ENCODE assay signal across 1 cellular context in genomic region chr22:30196141-30196866, GRCh38.
TF ChIP-seq lines count a peak whose summit lies in the region.

No MANE protein-coding gene starts in this region.

TF ChIP-seq in A549, 52 proteins besides CTCF, POLR2A, EP300 and RAD21 (continued from another document):
- TF ChIP-seq SREBF2 (IDR thresholded peaks at IDR 0.05) (no peak), KDM1A (IDR thresholded peaks at IDR 0.05; ENCODE audit: low read depth) (no peak), CHD4 (IDR thresholded peaks at IDR 0.05; ENCODE audit: borderline replicate concordance) (no peak), FOSB (CRISPR knock-in tag; IDR thresholded peaks at IDR 0.05) (no peak), ZSCAN20 (CRISPR knock-in tag; IDR thresholded peaks at IDR 0.05) (no peak), HDAC2 (IDR thresholded peaks at IDR 0.05) (no peak), HEYL (CRISPR knock-in tag; IDR thresholded peaks at IDR 0.05) (no peak), ZNF302 (CRISPR knock-in tag; IDR thresholded peaks at IDR 0.05) (no peak), SMC3 (IDR thresholded peaks at IDR 0.05) (peak; percentile 12; the same call in 2 of the 3 replicates), HES2 (IDR thresholded peaks at IDR 0.05) (peak; percentile 68), RCOR1 (IDR thresholded peaks at IDR 0.05; ENCODE audit: low read depth, low read length) (no peak), CBX2 (IDR thresholded peaks at IDR 0.05; ENCODE audit: borderline replicate concordance, low read depth) (no peak), MYC (IDR thresholded peaks at IDR 0.05; ENCODE audit: borderline replicate concordance, low read length) (peak; percentile 3; the same call in 1 of the 2 replicates), JUN (IDR thresholded peaks at IDR 0.05) (peak; percentile 95 to 98; a peak in 4 of 5 replicates), HOXB13 (CRISPR knock-in tag; IDR thresholded peaks at IDR 0.05; ENCODE audit: low read depth) (peak; percentile 25; the same call in 1 of the 2 replicates), GATA3 (IDR thresholded peaks at IDR 0.05; ENCODE audit: borderline replicate concordance) (peak; percentile 95), EHF (CRISPR knock-in tag; IDR thresholded peaks at IDR 0.05) (no peak; the same call in 1 of the 2 replicates), ZFP36 (IDR thresholded peaks at IDR 0.05; ENCODE audit: borderline replicate concordance, partially characterized antibody) (no peak), PHF8 (IDR thresholded peaks at IDR 0.05; ENCODE audit: borderline replicate concordance, low read depth) (no peak), BHLHE40 (IDR thresholded peaks at IDR 0.05; ENCODE audit: low read depth, low read length) (no peak), ESRRA (IDR thresholded peaks at IDR 0.05; ENCODE audit: borderline replicate concordance, low read length) (no peak), KDM5A (IDR thresholded peaks at IDR 0.05) (no peak), ZC3H11A (IDR thresholded peaks at IDR 0.05) (no peak), EHMT2 (IDR thresholded peaks at IDR 0.05; ENCODE audit: low read depth) (no peak), MAFK (IDR thresholded peaks at IDR 0.05; ENCODE audit: partially characterized antibody) (peak; percentile 96), NR3C1 (IDR thresholded peaks at IDR 0.05) (no peak), NFE2L2 (conservative IDR thresholded peaks at IDR 0.05; ENCODE audit: low read length) (peak; percentile 90), TP53 (CRISPR knock-in tag; IDR thresholded peaks at IDR 0.05) (no peak), RNF2 (IDR thresholded peaks at IDR 0.05; ENCODE audit: borderline replicate concordance, low read depth) (no peak), HOXA7 (CRISPR knock-in tag; IDR thresholded peaks at IDR 0.05) (0 out of 2 replicates have a peak, but pooled peaks have one; percentile 56), JUNB (IDR thresholded peaks at IDR 0.05) (no peak; the same call in none of the 2 replicates), HMGXB4 (CRISPR knock-in tag; IDR thresholded peaks at IDR 0.05; ENCODE audit: borderline replicate concordance) (no peak), NPAS2 (CRISPR knock-in tag; IDR thresholded peaks at IDR 0.05; ENCODE audit: borderline replicate concordance) (no peak), HOXB5 (CRISPR knock-in tag; IDR thresholded peaks at IDR 0.05) (peak; percentile 60; the same call in 1 of the 2 replicates), CBX8 (IDR thresholded peaks at IDR 0.05) (no peak), RFX5 (IDR thresholded peaks at IDR 0.05) (no peak), RARB (CRISPR knock-in tag; IDR thresholded peaks at IDR 0.05) (peak; percentile 86), MAZ (IDR thresholded peaks at IDR 0.05; ENCODE audit: borderline replicate concordance, low read depth, low read length) (no peak), CHD2 (IDR thresholded peaks at IDR 0.05; ENCODE audit: low read length, partially characterized antibody) (peak; percentile 72), FOXS1 (CRISPR knock-in tag; IDR thresholded peaks at IDR 0.05) (peak; percentile 91; the same call in 1 of the 2 replicates), FOSL2 (IDR thresholded peaks at IDR 0.05) (peak; percentile 61), FOSL2 (CRISPR knock-in tag; IDR thresholded peaks at IDR 0.05) (peak; percentile 88)
- TF ChIP-seq, protein P1, sequence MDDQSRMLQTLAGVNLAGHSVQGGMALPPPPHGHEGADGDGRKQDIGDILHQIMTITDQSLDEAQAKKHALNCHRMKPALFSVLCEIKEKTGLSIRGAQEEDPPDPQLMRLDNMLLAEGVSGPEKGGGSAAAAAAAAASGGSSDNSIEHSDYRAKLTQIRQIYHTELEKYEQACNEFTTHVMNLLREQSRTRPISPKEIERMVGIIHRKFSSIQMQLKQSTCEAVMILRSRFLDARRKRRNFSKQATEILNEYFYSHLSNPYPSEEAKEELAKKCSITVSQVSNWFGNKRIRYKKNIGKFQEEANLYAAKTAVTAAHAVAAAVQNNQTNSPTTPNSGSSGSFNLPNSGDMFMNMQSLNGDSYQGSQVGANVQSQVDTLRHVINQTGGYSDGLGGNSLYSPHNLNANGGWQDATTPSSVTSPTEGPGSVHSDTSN (IDR thresholded peaks at IDR 0.05) = peak; percentile 78; the same call in 1 of the 2 replicates
- TF ChIP-seq, protein P2, sequence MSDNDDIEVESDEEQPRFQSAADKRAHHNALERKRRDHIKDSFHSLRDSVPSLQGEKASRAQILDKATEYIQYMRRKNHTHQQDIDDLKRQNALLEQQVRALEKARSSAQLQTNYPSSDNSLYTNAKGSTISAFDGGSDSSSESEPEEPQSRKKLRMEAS (IDR thresholded peaks at IDR 0.05) = peak; percentile 80
- TF ChIP-seq, protein P3, sequence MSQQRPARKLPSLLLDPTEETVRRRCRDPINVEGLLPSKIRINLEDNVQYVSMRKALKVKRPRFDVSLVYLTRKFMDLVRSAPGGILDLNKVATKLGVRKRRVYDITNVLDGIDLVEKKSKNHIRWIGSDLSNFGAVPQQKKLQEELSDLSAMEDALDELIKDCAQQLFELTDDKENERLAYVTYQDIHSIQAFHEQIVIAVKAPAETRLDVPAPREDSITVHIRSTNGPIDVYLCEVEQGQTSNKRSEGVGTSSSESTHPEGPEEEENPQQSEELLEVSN (IDR thresholded peaks at IDR 0.05; ENCODE audit: borderline replicate concordance, low read depth) = no peak
- TF ChIP-seq, protein P4, sequence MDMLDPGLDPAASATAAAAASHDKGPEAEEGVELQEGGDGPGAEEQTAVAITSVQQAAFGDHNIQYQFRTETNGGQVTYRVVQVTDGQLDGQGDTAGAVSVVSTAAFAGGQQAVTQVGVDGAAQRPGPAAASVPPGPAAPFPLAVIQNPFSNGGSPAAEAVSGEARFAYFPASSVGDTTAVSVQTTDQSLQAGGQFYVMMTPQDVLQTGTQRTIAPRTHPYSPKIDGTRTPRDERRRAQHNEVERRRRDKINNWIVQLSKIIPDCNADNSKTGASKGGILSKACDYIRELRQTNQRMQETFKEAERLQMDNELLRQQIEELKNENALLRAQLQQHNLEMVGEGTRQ (IDR thresholded peaks at IDR 0.05) = no peak
- TF ChIP-seq, protein P5, sequence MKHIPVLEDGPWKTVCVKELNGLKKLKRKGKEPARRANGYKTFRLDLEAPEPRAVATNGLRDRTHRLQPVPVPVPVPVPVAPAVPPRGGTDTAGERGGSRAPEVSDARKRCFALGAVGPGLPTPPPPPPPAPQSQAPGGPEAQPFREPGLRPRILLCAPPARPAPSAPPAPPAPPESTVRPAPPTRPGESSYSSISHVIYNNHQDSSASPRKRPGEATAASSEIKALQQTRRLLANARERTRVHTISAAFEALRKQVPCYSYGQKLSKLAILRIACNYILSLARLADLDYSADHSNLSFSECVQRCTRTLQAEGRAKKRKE (CRISPR knock-in tag; IDR thresholded peaks at IDR 0.05; ENCODE audit: low read depth) = no peak
- TF ChIP-seq, protein P6, sequence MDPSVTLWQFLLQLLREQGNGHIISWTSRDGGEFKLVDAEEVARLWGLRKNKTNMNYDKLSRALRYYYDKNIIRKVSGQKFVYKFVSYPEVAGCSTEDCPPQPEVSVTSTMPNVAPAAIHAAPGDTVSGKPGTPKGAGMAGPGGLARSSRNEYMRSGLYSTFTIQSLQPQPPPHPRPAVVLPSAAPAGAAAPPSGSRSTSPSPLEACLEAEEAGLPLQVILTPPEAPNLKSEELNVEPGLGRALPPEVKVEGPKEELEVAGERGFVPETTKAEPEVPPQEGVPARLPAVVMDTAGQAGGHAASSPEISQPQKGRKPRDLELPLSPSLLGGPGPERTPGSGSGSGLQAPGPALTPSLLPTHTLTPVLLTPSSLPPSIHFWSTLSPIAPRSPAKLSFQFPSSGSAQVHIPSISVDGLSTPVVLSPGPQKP (IDR thresholded peaks at IDR 0.05; ENCODE audit: low read depth, low read length) = no peak
- TF ChIP-seq, protein P7, sequence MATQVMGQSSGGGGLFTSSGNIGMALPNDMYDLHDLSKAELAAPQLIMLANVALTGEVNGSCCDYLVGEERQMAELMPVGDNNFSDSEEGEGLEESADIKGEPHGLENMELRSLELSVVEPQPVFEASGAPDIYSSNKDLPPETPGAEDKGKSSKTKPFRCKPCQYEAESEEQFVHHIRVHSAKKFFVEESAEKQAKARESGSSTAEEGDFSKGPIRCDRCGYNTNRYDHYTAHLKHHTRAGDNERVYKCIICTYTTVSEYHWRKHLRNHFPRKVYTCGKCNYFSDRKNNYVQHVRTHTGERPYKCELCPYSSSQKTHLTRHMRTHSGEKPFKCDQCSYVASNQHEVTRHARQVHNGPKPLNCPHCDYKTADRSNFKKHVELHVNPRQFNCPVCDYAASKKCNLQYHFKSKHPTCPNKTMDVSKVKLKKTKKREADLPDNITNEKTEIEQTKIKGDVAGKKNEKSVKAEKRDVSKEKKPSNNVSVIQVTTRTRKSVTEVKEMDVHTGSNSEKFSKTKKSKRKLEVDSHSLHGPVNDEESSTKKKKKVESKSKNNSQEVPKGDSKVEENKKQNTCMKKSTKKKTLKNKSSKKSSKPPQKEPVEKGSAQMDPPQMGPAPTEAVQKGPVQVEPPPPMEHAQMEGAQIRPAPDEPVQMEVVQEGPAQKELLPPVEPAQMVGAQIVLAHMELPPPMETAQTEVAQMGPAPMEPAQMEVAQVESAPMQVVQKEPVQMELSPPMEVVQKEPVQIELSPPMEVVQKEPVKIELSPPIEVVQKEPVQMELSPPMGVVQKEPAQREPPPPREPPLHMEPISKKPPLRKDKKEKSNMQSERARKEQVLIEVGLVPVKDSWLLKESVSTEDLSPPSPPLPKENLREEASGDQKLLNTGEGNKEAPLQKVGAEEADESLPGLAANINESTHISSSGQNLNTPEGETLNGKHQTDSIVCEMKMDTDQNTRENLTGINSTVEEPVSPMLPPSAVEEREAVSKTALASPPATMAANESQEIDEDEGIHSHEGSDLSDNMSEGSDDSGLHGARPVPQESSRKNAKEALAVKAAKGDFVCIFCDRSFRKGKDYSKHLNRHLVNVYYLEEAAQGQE (IDR thresholded peaks at IDR 0.05) = no peak
TF ChIP-seq in A549: peak in this region for 18.
